Comparison of ENCODE assay signal across 9 cellular contexts in genomic region chr5:172361566-172362238, GRCh38.
DNase-seq lines count a peak whose midpoint lies in the region; ATAC-seq, FAIRE-seq and TF ChIP-seq lines count a peak whose summit lies in the region.
"Had no signal": no experiment of that assay in that cellular context is flagged by ENCODE, and none has a peak within 500 bp of the region (broad histone marks: within the 10 kb centered on the region; RNA-seq: fewer than 3 reads in every experiment).

No MANE protein-coding gene starts in this region.

- ATAC-seq in GM18870 (IDR thresholded peaks at IDR 0.05; ENCODE audit: unreplicated experiment): peak; percentile 52

- peak overlapping the region; percentile 39 for H3K4me2 ChIP-seq in skeletal muscle satellite cell (ENCODE audit: low read length)
- H3K4me2 ChIP-seq in neural progenitor cell: no peak overlapping the region

- no peaks in the 10 kb centered on the region for H3K27me3 ChIP-seq in bronchial epithelial cell (ENCODE audit: control insufficient read depth, insufficient read depth, low read length)
- H3K27me3 ChIP-seq in skeletal muscle satellite cell (ENCODE audit: control insufficient read depth, insufficient read depth, low read length): no peaks in the 10 kb centered on the region
- H3K27me3 ChIP-seq in neural progenitor cell: no peaks in the 10 kb centered on the region
- H3K27me3 ChIP-seq in small intestine (ENCODE audit: control insufficient read depth in 2 of 2, insufficient read depth in 2 of 2, low read length in 2 of 2): no peaks in the 10 kb centered on the region

- WGBS in small intestine, 3 donors: 68 to 78% (median 75%) methylated on average over 9 of the region's 9 CpGs

- H3K36me3 ChIP-seq in bronchial epithelial cell (ENCODE audit: control insufficient read depth, insufficient read depth, low read length) (peaks cover 10% of the 10 kb centered on the region), skeletal muscle satellite cell (ENCODE audit: insufficient read depth, low read length) (peaks cover 54% of the 10 kb centered on the region), neural progenitor cell (no peaks in the 10 kb centered on the region), small intestine (ENCODE audit: control insufficient read depth in 2 of 2, insufficient read depth in 2 of 2, low read length in 2 of 2) (no peaks in the 10 kb centered on the region)

- no peak overlapping the region for H3K27ac Mint-ChIP-seq in neural progenitor cell

- no peaks in the 10 kb centered on the region for H3F3A ChIP-seq in neural progenitor cell (ENCODE audit: low read depth)

- DNase-seq in NCI-H460 (ENCODE audit: extremely low read depth, low read depth) (peak; percentile 87), bronchial epithelial cell (ENCODE audit: low read depth) (peak; percentile 96), neural progenitor cell (ENCODE audit: low spot score) (no peak), iPS-NIHi11 (ENCODE audit: low spot score) (no peak), small intestine (no peak), NCI-H526 treated with DMSO at 0.1 percent for 48 hours (lab: John Stamatoyannopoulos, UW) (no peak)
- DNase-seq: NCI-H748 treated with DMSO at 0.1 percent for 48 hours had no signal

- H3K9me3 ChIP-seq in skeletal muscle satellite cell (replicated peaks; ENCODE audit: low read length): no peaks in the 10 kb centered on the region
- no peaks in the 10 kb centered on the region for H3K9me3 ChIP-seq in neural progenitor cell (ENCODE audit: low read depth)
- H3K9me3 ChIP-seq in small intestine (ENCODE audit: control insufficient read depth, low read depth): no peaks in the 10 kb centered on the region

- peaks cover 50% of the 10 kb centered on the region for H3K36me3 Mint-ChIP-seq in neural progenitor cell

- H3K4me3 ChIP-seq in bronchial epithelial cell (ENCODE audit: low read depth, low read length): no peak overlapping the region
- H3K4me3 ChIP-seq in skeletal muscle satellite cell (ENCODE audit: low read length): no peak overlapping the region
- H3K4me3 ChIP-seq in neural progenitor cell: no peak overlapping the region
- no peak overlapping the region for H3K4me3 ChIP-seq in small intestine (ENCODE audit: low read depth in 1 of 2, low read length in 2 of 2)

- TF ChIP-seq CTCF in bronchial epithelial cell (IDR thresholded peaks at IDR 0.05; ENCODE audit: insufficient read depth, low read length, severe bottlenecking) (no peak), neural progenitor cell (IDR thresholded peaks at IDR 0.05) (no peak)

- H3K9ac ChIP-seq in skeletal muscle satellite cell (ENCODE audit: low read depth, low read length) (peak overlapping the region; percentile 55), neural progenitor cell (no peak overlapping the region)

- no peak overlapping the region for H3K4me3 Mint-ChIP-seq in neural progenitor cell

- H4K20me1 ChIP-seq in neural progenitor cell (ENCODE audit: low read depth): no peaks in the 10 kb centered on the region

- H3K4me1 ChIP-seq in skeletal muscle satellite cell (ENCODE audit: control insufficient read depth, insufficient read depth, low read length) (peaks cover 21% of the 10 kb centered on the region), neural progenitor cell (no peaks in the 10 kb centered on the region), small intestine (ENCODE audit: control insufficient read depth in 2 of 2, insufficient read depth in 1 of 2, low read depth in 1 of 2, low read length in 1 of 2) (no peaks in the 10 kb centered on the region)

- peaks cover 2% of the 10 kb centered on the region for H3K4me1 Mint-ChIP-seq in neural progenitor cell

- no peaks in the 10 kb centered on the region for H3K9me3 Mint-ChIP-seq in neural progenitor cell

- no peaks in the 10 kb centered on the region for H3K79me2 ChIP-seq in neural progenitor cell (ENCODE audit: low read depth)

- FAIRE-seq in bronchial epithelial cell (lab: Jason Lieb, UNC) (peak; percentile 100), small intestine (lab: Jason Lieb, UNC) (no peak)

- no peak overlapping the region for H3K27ac ChIP-seq in neural progenitor cell
- no peak overlapping the region for H3K27ac ChIP-seq in small intestine (ENCODE audit: low read depth in 1 of 2, low read length in 1 of 2)

- H2AFZ ChIP-seq in neural progenitor cell (replicated peaks): no peak overlapping the region

- peaks cover 8% of the 10 kb centered on the region for H3K27me3 Mint-ChIP-seq in neural progenitor cell (ENCODE audit: insufficient read depth, low read depth)

Comparison
In these comparisons a context has a peak if more than half of its experiments do, and no peak if none do; other contexts are left out.
1. DNase-seq: peak in NCI-H460 (single experiment) and bronchial epithelial cell (single experiment); none in neural progenitor cell (single experiment), iPS-NIHi11 (single experiment), small intestine (single experiment) and NCI-H526 treated with DMSO at 0.1 percent for 48 hours (single experiment).